28 cellular contexts compared by ENCODE assay signal in genomic region chr15:60539017-60539416, GRCh38.
DNase-seq lines count a peak whose midpoint lies in the region; ATAC-seq and TF ChIP-seq lines count a peak whose summit lies in the region.
"Had no signal": no experiment of that assay in that cellular context is flagged by ENCODE, and none has a peak within 500 bp of the region (broad histone marks: within the 10 kb centered on the region; RNA-seq: fewer than 3 reads in every experiment).

No MANE protein-coding gene starts in this region.

- no peak for ATAC-seq in activated CD8-positive, alpha-beta memory T cell treated with anti-CD3 and anti-CD28 coated beads, Interleukin-2, amount 10 ng/mL, durations not matched to agents 7 days and 5 days
- ATAC-seq in central memory CD8-positive, alpha-beta T cell (replicated peaks; ENCODE audit: extremely low read depth, poor library complexity, severe bottlenecking) = no peak
- ATAC-seq in stimulated activated naive CD8-positive, alpha-beta T cell treated with anti-CD3 and anti-CD28 coated beads, Interleukin-15, amount 100 ng/mL, for 72 hours = no peak
- ATAC-seq in omental fat pad (ENCODE audit: low FRiP score) = no peak
- ATAC-seq in GM21360 (IDR thresholded peaks at IDR 0.05; ENCODE audit: unreplicated experiment) = no peak
- ATAC-seq: GM23338, heart left ventricle, left ventricle myocardium superior, psoas muscle, upper lobe of right lung, WTC11 had no signal

- H3K4me1 Mint-ChIP-seq in activated CD8-positive, alpha-beta memory T cell treated with anti-CD3 and anti-CD28 coated beads, Interleukin-2, amount 10 ng/mL, durations not matched to agents 7 days and 5 days = peaks cover 87% of the 10 kb centered on the region
- peaks cover 95% of the 10 kb centered on the region for H3K4me1 Mint-ChIP-seq in central memory CD8-positive, alpha-beta T cell
- peaks cover 88% of the 10 kb centered on the region for H3K4me1 Mint-ChIP-seq in stimulated activated naive CD8-positive, alpha-beta T cell treated with anti-CD3 and anti-CD28 coated beads, Interleukin-15, amount 100 ng/mL, for 72 hours

- TF ChIP-seq CTCF in omental fat pad (IDR thresholded peaks at IDR 0.05) = no peak

- H3K36me3 Mint-ChIP-seq in activated CD8-positive, alpha-beta memory T cell treated with anti-CD3 and anti-CD28 coated beads, Interleukin-2, amount 10 ng/mL, durations not matched to agents 7 days and 5 days = peaks cover 33% of the 10 kb centered on the region
- H3K36me3 Mint-ChIP-seq in central memory CD8-positive, alpha-beta T cell (ENCODE audit: insufficient read depth) = peaks cover 12% of the 10 kb centered on the region
- H3K36me3 Mint-ChIP-seq: WTC11 had no signal

- CTCF ChIA-PET in activated CD8-positive, alpha-beta memory T cell treated with anti-CD3 and anti-CD28 coated beads, Interleukin-2, amount 10 ng/mL, durations not matched to agents 7 days and 5 days (lab: Charles Lee) = interaction anchor here (1.3 to 2.4 kb wide), 4 partner anchors 11 to 394 kb away, joined by 3 to 21 read pairs (median 8); no protein-coding TSS in a partner anchor

- H3K27me3 Mint-ChIP-seq in activated CD8-positive, alpha-beta memory T cell treated with anti-CD3 and anti-CD28 coated beads, Interleukin-2, amount 10 ng/mL, durations not matched to agents 7 days and 5 days = no peaks in the 10 kb centered on the region
- H3K27me3 Mint-ChIP-seq in central memory CD8-positive, alpha-beta T cell = no peaks in the 10 kb centered on the region
- H3K27me3 Mint-ChIP-seq in stimulated activated naive CD8-positive, alpha-beta T cell treated with anti-CD3 and anti-CD28 coated beads, Interleukin-15, amount 100 ng/mL, for 72 hours = no peaks in the 10 kb centered on the region

- no peak overlapping the region for H3K4me3 Mint-ChIP-seq in activated CD8-positive, alpha-beta memory T cell treated with anti-CD3 and anti-CD28 coated beads, Interleukin-2, amount 10 ng/mL, durations not matched to agents 7 days and 5 days
- H3K4me3 Mint-ChIP-seq in central memory CD8-positive, alpha-beta T cell = peak overlapping the region; percentile 75
- peak overlapping the region; percentile 11 to 70 for H3K4me3 Mint-ChIP-seq in stimulated activated naive CD8-positive, alpha-beta T cell treated with anti-CD3 and anti-CD28 coated beads, Interleukin-15, amount 100 ng/mL, for 72 hours
- H3K4me3 Mint-ChIP-seq: GM23338, WTC11 had no signal

- no peaks in the 10 kb centered on the region for H3K9me3 Mint-ChIP-seq in activated CD8-positive, alpha-beta memory T cell treated with anti-CD3 and anti-CD28 coated beads, Interleukin-2, amount 10 ng/mL, durations not matched to agents 7 days and 5 days (ENCODE audit: low read depth)
- H3K9me3 Mint-ChIP-seq in central memory CD8-positive, alpha-beta T cell = no peaks in the 10 kb centered on the region
- H3K9me3 Mint-ChIP-seq in stimulated activated naive CD8-positive, alpha-beta T cell treated with anti-CD3 and anti-CD28 coated beads, Interleukin-15, amount 100 ng/mL, for 72 hours = no peaks in the 10 kb centered on the region
- H3K9me3 Mint-ChIP-seq: GM23338, WTC11 had no signal

- no peak for DNase-seq in activated CD8-positive, alpha-beta memory T cell treated with anti-CD3 and anti-CD28 coated beads, Interleukin-2, amount 10 ng/mL, durations not matched to agents 7 days and 5 days
- no peak for DNase-seq in activated CD8-positive, alpha-beta memory T cell treated with anti-CD3 and anti-CD28 coated beads for 24 hours
- DNase-seq in NCI-H69 (lab: John Stamatoyannopoulos, UW) = peak; percentile 53
- no peak for DNase-seq in central memory CD8-positive, alpha-beta T cell (ENCODE audit: low spot score in 2 of 2)
- no peak for DNase-seq in stimulated activated naive CD8-positive, alpha-beta T cell treated with anti-CD3 and anti-CD28 coated beads, Interleukin-15, amount 100 ng/mL, for 72 hours
- no peak for DNase-seq in omental fat pad (ENCODE audit: low spot score)
- DNase-seq in SKM-1 treated with dmso at 0.1 percent for 144 hours (lab: John Stamatoyannopoulos, UW; ENCODE audit: unreplicated experiment) = no peak
- DNase-seq: activated CD4-positive, alpha-beta T cell treated with anti-CD3 and anti-CD28 coated beads, Interleukin-2, amount 50 U/mL, for 1 hour; activated CD8-positive, alpha-beta memory T cell treated with anti-CD3 and anti-CD28 coated beads, Interleukin-2, amount 50 U/mL, for 48 hours; activated effector memory CD4-positive, alpha-beta T cell treated with anti-CD3 and anti-CD28 coated beads, Interleukin-2, amount 50 U/mL, for 16 hours; central memory CD4-positive, alpha-beta T cell; DMS 273 treated with DMSO at 0.1 percent for 48 hours; foreskin fibroblast; heart left ventricle; kidney; left ventricle myocardium superior; NCI-H146; NCI-H2107; NCI-H446; nucleus accumbens; psoas muscle; SIG-M5; stimulated activated CD4-positive, alpha-beta T cell treated with anti-CD3 and anti-CD28 coated beads, Interleukin-15, amount 100 ng/mL, for 24 hours; stimulated activated CD4-positive, alpha-beta T cell treated with anti-CD3 and anti-CD28 coated beads, Interleukin-4, amount 100 ng/mL, for 4 hours; upper lobe of right lung had no signal

- peak overlapping the region; percentile 94 for H3K27ac Mint-ChIP-seq in activated CD8-positive, alpha-beta memory T cell treated with anti-CD3 and anti-CD28 coated beads, Interleukin-2, amount 10 ng/mL, durations not matched to agents 7 days and 5 days
- H3K27ac Mint-ChIP-seq in central memory CD8-positive, alpha-beta T cell (ENCODE audit: low read depth) = peak overlapping the region; percentile 81
- H3K27ac Mint-ChIP-seq in stimulated activated naive CD8-positive, alpha-beta T cell treated with anti-CD3 and anti-CD28 coated beads, Interleukin-15, amount 100 ng/mL, for 72 hours = peak overlapping the region in 1 of 2 donors; percentile 95
- H3K27ac Mint-ChIP-seq: GM23338, WTC11 had no signal
